In genomic region chr7:132063800-132064199, GRCh38 we compare ENCODE assay signal across 1 cellular context.
TF ChIP-seq lines count a peak whose summit lies in the region.

No MANE protein-coding gene starts in this region.

TF ChIP-seq in A549, 52 proteins besides CTCF, POLR2A, EP300 and RAD21 (continued from another document):
- TF ChIP-seq POLR2AphosphoS2 (conservative IDR thresholded peaks at IDR 0.05; ENCODE audit: low read length): no peak
- TF ChIP-seq MAZ (IDR thresholded peaks at IDR 0.05; ENCODE audit: borderline replicate concordance, low read depth, low read length): no peak
- TF ChIP-seq PHF8 (IDR thresholded peaks at IDR 0.05; ENCODE audit: borderline replicate concordance, low read depth): no peak
- no peak for TF ChIP-seq RARB (CRISPR knock-in tag; IDR thresholded peaks at IDR 0.05)
- TF ChIP-seq RCOR1 (IDR thresholded peaks at IDR 0.05; ENCODE audit: low read depth, low read length): no peak
- no peak for TF ChIP-seq FOSB (CRISPR knock-in tag; IDR thresholded peaks at IDR 0.05)
- no peak for TF ChIP-seq ELK1 (IDR thresholded peaks at IDR 0.05; ENCODE audit: low read depth, low read length)
- no peak for TF ChIP-seq ZFP36 (IDR thresholded peaks at IDR 0.05; ENCODE audit: borderline replicate concordance, partially characterized antibody)
- no peak for TF ChIP-seq CHD4 (IDR thresholded peaks at IDR 0.05; ENCODE audit: borderline replicate concordance)
